ENCODE assay signal across 24 cellular contexts in the genomic region with DNA sequence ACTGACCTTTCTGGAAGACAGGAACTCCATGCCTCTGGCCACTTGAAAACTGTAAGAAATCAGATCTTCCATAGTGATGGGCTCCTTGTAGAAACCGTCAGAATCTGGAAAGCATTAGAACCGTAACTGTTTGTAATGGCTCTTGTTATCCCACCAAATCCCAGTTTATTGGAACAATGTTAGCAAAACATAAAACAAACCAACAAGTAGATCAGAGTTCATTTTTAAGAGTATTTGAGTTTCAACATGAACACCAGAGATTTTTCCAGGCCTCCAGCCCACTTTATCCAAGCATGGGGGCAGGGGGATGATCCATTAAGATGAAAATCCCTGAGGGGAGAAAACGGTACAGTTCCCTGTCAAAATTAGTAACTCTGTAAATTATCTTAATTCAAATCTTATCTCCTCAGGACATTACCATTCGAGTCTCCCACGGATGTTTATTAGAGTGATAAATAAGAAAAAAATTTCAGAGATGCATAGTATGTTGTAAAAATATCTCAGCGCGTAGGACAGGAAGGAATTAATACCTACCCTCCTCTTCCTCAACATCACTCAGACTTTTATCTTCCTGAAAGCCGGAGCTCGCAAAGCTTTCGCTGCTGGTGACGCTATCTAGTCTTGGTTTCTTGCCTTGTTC.
DNase-seq lines count a peak whose midpoint lies in the region; ATAC-seq, FAIRE-seq and TF ChIP-seq lines count a peak whose summit lies in the region.
"Had no signal": no experiment of that assay in that cellular context is flagged by ENCODE, and none has a peak within 500 bp of the region (broad histone marks: within the 10 kb centered on the region; RNA-seq: fewer than 3 reads in every experiment).

No MANE protein-coding gene starts in this region.

- peaks cover 25% of the 10 kb centered on the region for H3K4me1 ChIP-seq in osteoblast (ENCODE audit: insufficient read depth, low read length)
- H3K4me1 ChIP-seq: right lobe of liver had no signal

- peak; percentile 85 for FAIRE-seq in endometrium (lab: Jason Lieb, UNC)
- FAIRE-seq: G401.6, K562 had no signal

- TF ChIP-seq CTCF in osteoblast (IDR thresholded peaks at IDR 0.05; ENCODE audit: extremely low read depth, low read depth, low read length), result no peak

- DNase-seq in EH (ENCODE audit: low read depth) (peak; percentile 96), LoVo (ENCODE audit: low spot score) (peak; percentile 39), osteoblast (ENCODE audit: insufficient read length, low spot score, missing footprints) (no peak), occipital lobe (lab: John Stamatoyannopoulos, UW) (no peak), SHP77 treated with DMSO at 0.1 percent for 48 hours (lab: John Stamatoyannopoulos, UW) (no peak)
- DNase-seq in activated CD8-positive, alpha-beta memory T cell treated with anti-CD3 and anti-CD28 coated beads, Interleukin-2, amount 50 U/mL, for 4 hours, result no peak
- DNase-seq: activated CD4-positive, alpha-beta T cell treated with anti-CD3 and anti-CD28 coated beads, Interleukin-2, amount 50 U/mL, for 1 hour; aorta; CD4-positive, alpha-beta T cell; hypothalamus; NCI-H1436; NCI-H524; right lobe of liver; stimulated activated CD4-positive, alpha-beta T cell treated with anti-CD3 and anti-CD28 coated beads, Interleukin-15, amount 100 ng/mL, for 24 hours; stimulated activated naive CD8-positive, alpha-beta T cell treated with anti-CD3 and anti-CD28 coated beads, Interleukin-15, Interleukin-2, amounts not matched to agents 100 U/mL and 50 U/mL, for 24 hours; T-helper 17 cell; WERI-Rb-1 had no signal

- H3K79me2 ChIP-seq in osteoblast (ENCODE audit: insufficient read depth, low read length), result no peaks in the 10 kb centered on the region

- H3K27ac ChIP-seq in osteoblast (ENCODE audit: low read depth, low read length), result peak overlapping the region; percentile 31
- H3K27ac ChIP-seq: epithelial cell of prostate, gastroesophageal sphincter, right lobe of liver, WERI-Rb-1 had no signal

- no peaks in the 10 kb centered on the region for H3K36me3 ChIP-seq in osteoblast (ENCODE audit: insufficient read depth, low read length)
- H3K36me3 ChIP-seq: gastroesophageal sphincter, right lobe of liver, WERI-Rb-1 had no signal

- H3K27me3 ChIP-seq in osteoblast (ENCODE audit: insufficient read depth, low read length), result no peaks in the 10 kb centered on the region
- H3K27me3 ChIP-seq: gastroesophageal sphincter, right lobe of liver had no signal

- no peak for ATAC-seq in HG02588 (IDR thresholded peaks at IDR 0.05; ENCODE audit: unreplicated experiment)
- ATAC-seq: activated T-helper 17 cell treated with anti-CD3 and anti-CD28 coated beads, Interleukin-2, amount 50 U/mL, for 72 hours; gastroesophageal sphincter; K562; right lobe of liver; stimulated activated naive CD8-positive, alpha-beta T cell treated with anti-CD3 and anti-CD28 coated beads, Interleukin-15, Interleukin-2, amounts not matched to agents 100 U/mL and 50 U/mL, for 24 hours; T-helper 17 cell had no signal

- no peak overlapping the region for H3K4me3 ChIP-seq in osteoblast (ENCODE audit: insufficient read depth, low read length)
- H3K4me3 ChIP-seq: gastroesophageal sphincter, K562, right lobe of liver had no signal

- H3K4me2 ChIP-seq in osteoblast (ENCODE audit: insufficient read depth, low read length), result no peak overlapping the region

- H2AFZ ChIP-seq in osteoblast (ENCODE audit: low read length), result peak overlapping the region; percentile 13

- no peaks in the 10 kb centered on the region for H3K9me3 ChIP-seq in osteoblast (ENCODE audit: low read depth, low read length)
- H3K9me3 ChIP-seq: gastroesophageal sphincter, right lobe of liver had no signal

- H4K20me1 ChIP-seq in osteoblast (ENCODE audit: insufficient read depth, low read length), result no peaks in the 10 kb centered on the region

Comparison
In these comparisons a context has a peak if more than half of its experiments do, and no peak if none do; other contexts are left out.
1. DNase-seq: peak in EH (single experiment) and LoVo (single experiment); none in osteoblast (single experiment), activated CD8-positive, alpha-beta memory T cell treated with anti-CD3 and anti-CD28 coated beads, Interleukin-2, amount 50 U/mL, for 4 hours (single experiment), occipital lobe (single experiment) and SHP77 treated with DMSO at 0.1 percent for 48 hours (single experiment).